In genomic region chr10:130756651-130757050, GRCh38 we compare ENCODE assay signal across 26 cellular contexts.
DNase-seq lines count a peak whose midpoint lies in the region; ATAC-seq, FAIRE-seq and TF ChIP-seq lines count a peak whose summit lies in the region.
"Had no signal": no experiment of that assay in that cellular context is flagged by ENCODE, and none has a peak within 500 bp of the region (broad histone marks: within the 10 kb centered on the region; RNA-seq: fewer than 3 reads in every experiment).

No MANE protein-coding gene starts in this region.

- no peak for TF ChIP-seq EP300 in HepG2 (IDR thresholded peaks at IDR 0.05; ENCODE audit: low read depth in 2 of 2, low read length in 2 of 2)
- no peak for TF ChIP-seq EP300 in HepG2 (CRISPR knock-in tag; IDR thresholded peaks at IDR 0.05; ENCODE audit: borderline replicate concordance)

- no peak overlapping the region for H3K27ac Mint-ChIP-seq in activated T-helper 1 cell treated with anti-CD3 and anti-CD28 coated beads, Interleukin-12 subunit alpha, Interleukin-12 subunit beta, Interleukin-2, Interleukin-4 antibody, amounts not matched to agents 30 ng/mL and 10 ng/mL and 1 ng/mL, durations not matched to agents 14 hours and 24 hours and 36 hours
- H3K27ac Mint-ChIP-seq: CD8-positive, alpha-beta T cell had no signal

- no peak for TF ChIP-seq RAD21 in HepG2 (CRISPR knock-in tag; IDR thresholded peaks at IDR 0.05)

- POLR2A ChIA-PET in HepG2 (lab: Yijun Ruan, JAX) (no interaction called here), PC-9 (lab: Charles Lee; ENCODE audit: unreplicated experiment) (no interaction called here)

- peak in 2 of 3 donors; percentile 7 to 23 for DNase-seq in right lobe of liver
- no peak for DNase-seq in HepG2 (ENCODE audit: low spot score)
- peak; percentile 17 for DNase-seq in kidney
- peak; percentile 33 for DNase-seq in spleen
- no peak for DNase-seq in MG63
- DNase-seq in PC-9 = no peak
- no peak for DNase-seq in activated T-helper 1 cell treated with anti-CD3 and anti-CD28 coated beads, Interleukin-12 subunit alpha, Interleukin-12 subunit beta, Interleukin-2, Interleukin-4 antibody, amounts not matched to agents 30 ng/mL and 10 ng/mL and 1 ng/mL, durations not matched to agents 14 hours and 24 hours and 36 hours (ENCODE audit: low spot score)
- DNase-seq: CD8-positive, alpha-beta T cell; DMS 273 treated with DMSO at 0.1 percent for 48 hours; DMS79; EL; GDM1; GM23248; H7; KBM-7; NCI-H1105 treated with DMSO at 0.1 percent for 48 hours; NCI-H146; NCI-H2029; NCI-H446; NCI-H524 treated with DMSO at 0.1 percent for 48 hours; NCI-H774 had no signal

- H2AFZ ChIP-seq in HepG2 (ENCODE audit: low read length) (no peak overlapping the region), PC-9 (no peak overlapping the region)
- H2AFZ ChIP-seq: GM23248 had no signal

- H3K27me3 Mint-ChIP-seq in activated T-helper 1 cell treated with anti-CD3 and anti-CD28 coated beads, Interleukin-12 subunit alpha, Interleukin-12 subunit beta, Interleukin-2, Interleukin-4 antibody, amounts not matched to agents 30 ng/mL and 10 ng/mL and 1 ng/mL, durations not matched to agents 14 hours and 24 hours and 36 hours (ENCODE audit: insufficient read depth) = no peaks in the 10 kb centered on the region

- ATAC-seq in right lobe of liver (no peak), HepG2 (no peak)
- ATAC-seq: CD8-positive, alpha-beta T cell; GM12878; Right ventricle myocardium inferior had no signal

- H3K9me3 Mint-ChIP-seq in activated T-helper 1 cell treated with anti-CD3 and anti-CD28 coated beads, Interleukin-12 subunit alpha, Interleukin-12 subunit beta, Interleukin-2, Interleukin-4 antibody, amounts not matched to agents 30 ng/mL and 10 ng/mL and 1 ng/mL, durations not matched to agents 14 hours and 24 hours and 36 hours = no peaks in the 10 kb centered on the region

- FAIRE-seq in HepG2 (lab: Jason Lieb, UNC) = no peak
- no peak for FAIRE-seq in kidney (lab: Jason Lieb, UNC)
- FAIRE-seq: GM12878, HTR-8/SVneo had no signal

- H3K9me2 ChIP-seq in PC-9 (ENCODE audit: insufficient read depth) = no peaks in the 10 kb centered on the region

- intact Hi-C loops in right lobe of liver (cut with DNase I) (no loop called here), HepG2 (cut with micrococcal nuclease; ENCODE audit: unreplicated experiment) (no loop called here), kidney (cut with DNase I) (no loop called here), spleen (cut with DNase I; ENCODE audit: low total_unique reads) (no loop called here), PC-9 (cut with micrococcal nuclease; ENCODE audit: unreplicated experiment) (no loop called here)
- intact Hi-C loops in activated T-helper 1 cell treated with anti-CD3 and anti-CD28 coated beads, Interleukin-12 subunit alpha, Interleukin-12 subunit beta, Interleukin-2, Interleukin-4 antibody, amounts not matched to agents 30 ng/mL and 10 ng/mL and 1 ng/mL, durations not matched to agents 14 hours and 24 hours and 36 hours (cut with micrococcal nuclease) = no loop called here

- H3K36me3 Mint-ChIP-seq in activated T-helper 1 cell treated with anti-CD3 and anti-CD28 coated beads, Interleukin-12 subunit alpha, Interleukin-12 subunit beta, Interleukin-2, Interleukin-4 antibody, amounts not matched to agents 30 ng/mL and 10 ng/mL and 1 ng/mL, durations not matched to agents 14 hours and 24 hours and 36 hours (ENCODE audit: low read depth) = no peaks in the 10 kb centered on the region
- H3K36me3 Mint-ChIP-seq: CD8-positive, alpha-beta T cell had no signal

- H3F3A ChIP-seq in PC-9 (ENCODE audit: insufficient read depth, low read depth) = no peaks in the 10 kb centered on the region

- CTCF ChIA-PET in HepG2 (lab: Yijun Ruan, JAX; ENCODE audit: low intra/inter-chr PET ratio, low total read pairs) (no interaction called here), PC-9 (lab: Charles Lee) (no interaction called here)

- no peak overlapping the region for H3K4me3 Mint-ChIP-seq in activated T-helper 1 cell treated with anti-CD3 and anti-CD28 coated beads, Interleukin-12 subunit alpha, Interleukin-12 subunit beta, Interleukin-2, Interleukin-4 antibody, amounts not matched to agents 30 ng/mL and 10 ng/mL and 1 ng/mL, durations not matched to agents 14 hours and 24 hours and 36 hours
- H3K4me3 Mint-ChIP-seq: CD8-positive, alpha-beta T cell had no signal

- no peaks in the 10 kb centered on the region for H3K27me3 ChIP-seq in right lobe of liver
- H3K27me3 ChIP-seq in HepG2 (ENCODE audit: control insufficient read depth in 1 of 2, insufficient read depth in 2 of 2, low read length in 2 of 2) = no peaks in the 10 kb centered on the region; a peak in 1 of 5 replicates
- no peaks in the 10 kb centered on the region for H3K27me3 ChIP-seq in spleen (replicated peaks in 1 of 7)
- no peaks in the 10 kb centered on the region for H3K27me3 ChIP-seq in MG63
- H3K27me3 ChIP-seq in PC-9 (ENCODE audit: insufficient read depth, low read depth) = 0 out of 2 replicates have a peak, but pooled peaks cover 5% of the 10 kb centered on the region
- H3K27me3 ChIP-seq: SJSA1 had no signal

- H3K79me2 ChIP-seq in HepG2 (ENCODE audit: insufficient read depth, low read length) (no peaks in the 10 kb centered on the region), PC-9 (ENCODE audit: low read depth) (no peaks in the 10 kb centered on the region)

- H3K9me3 ChIP-seq in right lobe of liver = no peaks in the 10 kb centered on the region
- H3K9me3 ChIP-seq in HepG2 (ENCODE audit: low read length) = no peaks in the 10 kb centered on the region
- peaks cover 0 to 5% of the 10 kb centered on the region in 2 donors for H3K9me3 ChIP-seq in kidney (ENCODE audit: control insufficient read depth in 1 of 2, low read length in 2 of 2)
- H3K9me3 ChIP-seq in spleen = peaks cover 0 to 19% (median 11%) of the 10 kb centered on the region in 8 donors
- no peaks in the 10 kb centered on the region for H3K9me3 ChIP-seq in MG63
- no peaks in the 10 kb centered on the region for H3K9me3 ChIP-seq in PC-9 (ENCODE audit: insufficient read depth, low read depth)

- H3K4me2 ChIP-seq in HepG2 (ENCODE audit: low read depth, low read length) (no peak overlapping the region), PC-9 (no peak overlapping the region)

- H3K4me3 ChIP-seq in right lobe of liver (no peak overlapping the region), HepG2 (replicated peaks in 1 of 3; ENCODE audit: insufficient read depth in 1 of 3, low read depth in 2 of 3, low read length in 3 of 3) (no peak overlapping the region), kidney (ENCODE audit: low read length in 2 of 2) (no peak overlapping the region), spleen (no peak overlapping the region), MG63 (no peak overlapping the region), PC-9 (no peak overlapping the region)
- H3K4me3 ChIP-seq: GM12878, GM23248, SJSA1 had no signal

- H3K27ac ChIP-seq in right lobe of liver = no peak overlapping the region
- H3K27ac ChIP-seq in HepG2 (ENCODE audit: extremely low read length, insufficient read depth, low read length) = no peak overlapping the region
- H3K27ac ChIP-seq in kidney (ENCODE audit: low read depth in 2 of 2, low read length in 2 of 2) = no peak overlapping the region
- no peak overlapping the region for H3K27ac ChIP-seq in spleen
- H3K27ac ChIP-seq in PC-9 = no peak overlapping the region
- H3K27ac ChIP-seq: C4-2B, GM23248, SJSA1 had no signal

- no peak for TF ChIP-seq CTCF in right lobe of liver (IDR thresholded peaks at IDR 0.05)
- no peak for TF ChIP-seq CTCF in HepG2 (CRISPR knock-in tag; IDR thresholded peaks at IDR 0.05)
- no peak for TF ChIP-seq CTCF in kidney (IDR thresholded peaks at IDR 0.05; ENCODE audit: borderline replicate concordance, extremely low read depth, insufficient read depth)
- no peak for TF ChIP-seq CTCF in spleen (IDR thresholded peaks at IDR 0.05 in 8 of 11, conservative IDR thresholded peaks at IDR 0.05 in 3 of 11)
- TF ChIP-seq CTCF in PC-9 (conservative IDR thresholded peaks at IDR 0.05) = no peak

- in situ Hi-C loops in HepG2 (cut with HindIII; ENCODE audit: extremely low pct_ligation_motif_present, low pct_unique_long_range_greater_than_20kb) = no loop called here

- H3K4me1 Mint-ChIP-seq in activated T-helper 1 cell treated with anti-CD3 and anti-CD28 coated beads, Interleukin-12 subunit alpha, Interleukin-12 subunit beta, Interleukin-2, Interleukin-4 antibody, amounts not matched to agents 30 ng/mL and 10 ng/mL and 1 ng/mL, durations not matched to agents 14 hours and 24 hours and 36 hours (ENCODE audit: low read depth) = no peaks in the 10 kb centered on the region

- H3K36me3 ChIP-seq in right lobe of liver (no peaks in the 10 kb centered on the region), HepG2 (replicated peaks in 1 of 2; ENCODE audit: control insufficient read depth in 1 of 2, insufficient read depth in 2 of 2, low read length in 2 of 2) (no peaks in the 10 kb centered on the region), kidney (ENCODE audit: control insufficient read depth in 1 of 2, insufficient read depth in 2 of 2, low read length in 2 of 2) (no peaks in the 10 kb centered on the region), spleen (no peaks in the 10 kb centered on the region), MG63 (no peaks in the 10 kb centered on the region), PC-9 (ENCODE audit: low read depth) (no peaks in the 10 kb centered on the region)
- H3K36me3 ChIP-seq: SJSA1 had no signal

- 50% methylated on average over 4 of the region's 6 CpGs for WGBS in right lobe of liver (ENCODE audit: insufficient coverage, low coverage, low lambda C conversion rate, missing lambda C conversion rate)
- 9% methylated on average over 6 of the region's 6 CpGs for WGBS in HepG2 (ENCODE audit: low lambda C conversion rate)
- 77 to 83% (median 80%) methylated on average over 6 of the region's 6 CpGs for WGBS in spleen, 5 donors

- no peak for TF ChIP-seq POLR2A in right lobe of liver (IDR thresholded peaks at IDR 0.05)
- TF ChIP-seq POLR2A in HepG2 (IDR thresholded peaks at IDR 0.05; ENCODE audit: insufficient read depth in 1 of 2, low read depth in 2 of 2, low read length in 2 of 2) = no peak
- no peak for TF ChIP-seq POLR2A in spleen (IDR thresholded peaks at IDR 0.05)

- no peaks in the 10 kb centered on the region for H4K20me1 ChIP-seq in HepG2 (ENCODE audit: insufficient read depth, low read length)
- no peaks in the 10 kb centered on the region for H4K20me1 ChIP-seq in PC-9 (ENCODE audit: insufficient read depth)

- BruUV-seq in HepG2 (replicated peaks; lab: Mats Ljungman, UMichigan) (no TSS peak), PC-9 (replicated peaks; lab: Mats Ljungman, UMichigan) (no TSS peak)

- H3K9ac ChIP-seq in HepG2 (ENCODE audit: insufficient read depth, low read depth, low read length) (no peak overlapping the region), kidney (ENCODE audit: low read length in 2 of 2) (no peak overlapping the region)
- H3K9ac ChIP-seq: GM23248 had no signal

- H3K4me1 ChIP-seq in right lobe of liver = no peaks in the 10 kb centered on the region
- no peaks in the 10 kb centered on the region for H3K4me1 ChIP-seq in HepG2 (ENCODE audit: insufficient read depth, low read length)
- H3K4me1 ChIP-seq in kidney (ENCODE audit: control insufficient read depth in 1 of 2, insufficient read depth in 1 of 2, low read depth in 1 of 2, low read length in 2 of 2) = peaks cover 0 to 2% of the 10 kb centered on the region in 2 donors
- no peaks in the 10 kb centered on the region for H3K4me1 ChIP-seq in spleen
- H3K4me1 ChIP-seq in PC-9 (replicated peaks; ENCODE audit: insufficient read depth) = no peaks in the 10 kb centered on the region
- H3K4me1 ChIP-seq: SJSA1 had no signal

TF ChIP-seq in HepG2, 621 proteins besides CTCF, POLR2A, EP300 and RAD21 (continues in another document):
- TF ChIP-seq ZFP62 (CRISPR knock-in tag; IDR thresholded peaks at IDR 0.05) = no peak

Comparison
In these comparisons a context has a peak if more than half of its experiments do, and no peak if none do; other contexts are left out.
1. DNase-seq: peak in right lobe of liver (2 of 3), kidney (single experiment) and spleen (single experiment); none in HepG2 (single experiment), MG63 (single experiment), PC-9 (0 of 2) and activated T-helper 1 cell treated with anti-CD3 and anti-CD28 coated beads, Interleukin-12 subunit alpha, Interleukin-12 subunit beta, Interleukin-2, Interleukin-4 antibody, amounts not matched to agents 30 ng/mL and 10 ng/mL and 1 ng/mL, durations not matched to agents 14 hours and 24 hours and 36 hours (single experiment).